ENCODE assay signal across 8 cellular contexts in the genomic region with DNA sequence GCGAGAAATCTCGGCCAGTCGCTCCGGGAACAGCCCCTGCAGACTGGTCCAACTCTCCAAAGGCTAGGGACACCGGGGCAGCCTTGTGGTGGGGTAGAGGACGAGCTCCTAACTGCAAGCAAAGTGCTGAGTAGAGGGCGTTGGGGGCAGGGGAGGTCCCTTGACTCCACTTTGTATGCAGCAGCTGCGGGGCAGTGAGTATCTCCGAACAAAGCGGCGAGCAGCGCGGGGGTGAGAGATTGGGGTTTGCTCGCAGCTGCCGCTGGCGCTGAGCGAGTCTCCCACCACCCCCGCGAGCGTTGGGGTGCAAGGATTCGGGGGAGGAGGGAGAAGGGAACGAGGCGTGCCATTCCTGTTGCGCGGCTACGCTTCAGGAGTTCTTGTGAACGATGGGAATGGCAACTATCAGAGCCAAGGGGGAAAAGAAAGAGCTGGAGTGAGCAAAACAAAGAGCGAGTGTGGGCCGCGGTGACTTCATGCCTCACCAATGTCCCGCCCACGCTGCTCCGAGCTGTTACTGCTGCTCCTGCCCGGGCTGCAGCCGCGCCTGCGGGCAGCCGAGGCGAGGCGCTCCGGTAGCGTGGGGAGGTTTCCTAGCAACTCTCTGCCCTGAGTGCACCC. TPM values are rescaled to one million over a fixed set of nuclear protein-coding genes. Genes with fewer than 3 reads are reported as not detected.
DNase-seq lines count a peak whose midpoint lies in the region; ATAC-seq and TF ChIP-seq lines count a peak whose summit lies in the region.

No MANE protein-coding gene starts in this region.

- H3K9me3 ChIP-seq in PC-9 (ENCODE audit: insufficient read depth, low read depth) (no peaks in the 10 kb centered on the region; the same call in 1 of the 2 replicates), right cardiac atrium (ENCODE audit: control insufficient read depth, low read length) (no peaks in the 10 kb centered on the region)

- POLR2A ChIA-PET in PC-9 (lab: Charles Lee; ENCODE audit: unreplicated experiment), result interaction anchor here (0.5 to 1.3 kb wide), 10 partner anchors 17 to 1939 kb away, joined by 3 to 10 read pairs (median 4); a partner anchor contains a TSS

- peak overlapping the region; percentile 63 for H3K4me3 ChIP-seq in PC-9
- H3K4me3 ChIP-seq in right cardiac atrium (ENCODE audit: low read length), result peak overlapping the region; percentile 49

- H3K27me3 ChIP-seq in PC-9 (ENCODE audit: insufficient read depth, low read depth), result no peaks in the 10 kb centered on the region
- H3K27me3 ChIP-seq in right cardiac atrium (ENCODE audit: control insufficient read depth, insufficient read depth), result no peaks in the 10 kb centered on the region

- no peaks in the 10 kb centered on the region for H3K36me3 ChIP-seq in PC-9 (ENCODE audit: low read depth)

- BruUV-seq in PC-9 (replicated peaks; lab: Mats Ljungman, UMichigan), result no TSS peak

- peak overlapping the region; percentile 100 for H3K27ac Mint-ChIP-seq in progenitor cell of endocrine pancreas

- H3K4me2 ChIP-seq in PC-9, result peak overlapping the region; percentile 84

- TF ChIP-seq CTCF in GM20000 (IDR thresholded peaks at IDR 0.05; ENCODE audit: extremely low read depth, missing control alignments) (no peak), PC-9 (conservative IDR thresholded peaks at IDR 0.05) (no peak), progenitor cell of endocrine pancreas (IDR thresholded peaks at IDR 0.05; ENCODE audit: unreplicated experiment) (no peak)

- no peaks in the 10 kb centered on the region for H4K20me1 ChIP-seq in PC-9 (ENCODE audit: insufficient read depth)

- no peaks in the 10 kb centered on the region for H3K9me3 Mint-ChIP-seq in progenitor cell of endocrine pancreas (ENCODE audit: low read depth)

- under 1% methylated on average over 42 of the region's 42 CpGs for WGBS in right cardiac atrium

- no peaks in the 10 kb centered on the region for H3K9me2 ChIP-seq in PC-9 (ENCODE audit: insufficient read depth)

- DNase-seq in DMS53 (lab: John Stamatoyannopoulos, UW) (peak; percentile 96), GM20000 (ENCODE audit: low spot score) (peak; percentile 84), PC-9 (peak; percentile 86 to 87), amygdala (lab: John Stamatoyannopoulos, UW) (peak in 55 of 56 donors; percentile 58 to 95 (median 88)), right cardiac atrium (peak; percentile 88 to 95 (median 93)), progenitor cell of endocrine pancreas (ENCODE audit: low spot score, unreplicated experiment) (peak; percentile 56), activated gamma-delta T cell treated with Interleukin-2 at 50 U/mL for 16 hours (no peak)

- intact Hi-C loops in PC-9 (cut with micrococcal nuclease; ENCODE audit: unreplicated experiment), result loop anchor here (5.0 kb wide), 1 partner anchor 267 kb away; no protein-coding TSS in a partner anchor
- intact Hi-C loops in right cardiac atrium (cut with DNase I), result no loop called here

- peak overlapping the region; percentile 77 for H3K27ac ChIP-seq in PC-9
- H3K27ac ChIP-seq in right cardiac atrium (ENCODE audit: low read length), result peak overlapping the region; percentile 63

- H3K4me1 ChIP-seq in PC-9 (replicated peaks; ENCODE audit: insufficient read depth), result peaks cover 49% of the 10 kb centered on the region
- no peaks in the 10 kb centered on the region for H3K4me1 ChIP-seq in right cardiac atrium (ENCODE audit: control insufficient read depth, insufficient read depth, low read length)

- ATAC-seq in HG03575 (IDR thresholded peaks at IDR 0.05; ENCODE audit: extremely low read depth, insufficient number of reproducible peaks, low FRiP score, unreplicated experiment) (peak; percentile 29), right cardiac atrium (peak; percentile 96 to 97)

- H3K27me3 Mint-ChIP-seq in progenitor cell of endocrine pancreas, result no peaks in the 10 kb centered on the region

- CTCF ChIA-PET in PC-9 (lab: Charles Lee), result interaction anchor here (0.9 to 1.4 kb wide), 2 partner anchors 268 to 582 kb away, joined by 3 to 6 read pairs; no protein-coding TSS in a partner anchor

- H3K79me2 ChIP-seq in PC-9 (ENCODE audit: low read depth), result no peaks in the 10 kb centered on the region

- peaks cover under 1% of the 10 kb centered on the region for H3K36me3 Mint-ChIP-seq in progenitor cell of endocrine pancreas (ENCODE audit: insufficient read depth)

- peak overlapping the region; percentile 95 for H3K4me3 Mint-ChIP-seq in progenitor cell of endocrine pancreas (ENCODE audit: low read depth)

- peak overlapping the region; percentile 98 for H2AFZ ChIP-seq in PC-9

- peaks cover 28% of the 10 kb centered on the region for H3F3A ChIP-seq in PC-9 (ENCODE audit: insufficient read depth, low read depth)

- H3K4me1 Mint-ChIP-seq in progenitor cell of endocrine pancreas (ENCODE audit: low read depth), result peaks cover 22% of the 10 kb centered on the region

RNA-seq across cellular contexts. Expression of a gene that starts 0.4 kb away (rescaled TPM):
- total RNA-seq in PC-9 (2021) (19.4 and 20.1 TPM in 2 replicates), right cardiac atrium (1 to 10 TPM; 3.6 to 5.1 (median 4.3) TPM), progenitor cell of endocrine pancreas (37.2 and 38.6 TPM in 2 replicates)
- 2.1 TPM for polyA plus RNA-seq in right cardiac atrium
